1 cellular context compared by ENCODE assay signal in the genomic region with DNA sequence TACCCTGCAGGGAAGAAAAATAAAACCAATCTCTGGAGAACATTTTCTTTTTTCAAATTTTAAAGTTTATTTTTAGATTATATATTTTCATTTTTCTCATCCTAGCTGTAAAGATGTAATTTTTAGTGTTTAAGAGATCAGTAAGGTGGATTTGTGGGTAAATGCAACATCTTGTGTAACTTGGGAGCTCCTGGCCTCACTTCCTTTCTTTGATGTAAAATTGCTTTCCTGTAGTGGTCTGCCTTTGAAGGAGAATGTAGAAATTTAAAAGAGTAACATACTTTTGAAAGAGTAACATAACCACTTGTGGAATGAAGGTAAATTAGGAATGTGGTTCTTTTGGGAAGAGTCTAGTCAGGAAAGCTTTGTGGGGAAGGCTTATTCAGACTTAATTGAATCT.
TF ChIP-seq lines count a peak whose summit lies in the region.

No MANE protein-coding gene starts in this region.

TF ChIP-seq in WTC11, 78 proteins besides CTCF, POLR2A, EP300 and RAD21 (continued from another document):
- TF ChIP-seq ZSCAN18 (CRISPR knock-in tag; IDR thresholded peaks at IDR 0.05), result no peak
- TF ChIP-seq, protein P1, sequence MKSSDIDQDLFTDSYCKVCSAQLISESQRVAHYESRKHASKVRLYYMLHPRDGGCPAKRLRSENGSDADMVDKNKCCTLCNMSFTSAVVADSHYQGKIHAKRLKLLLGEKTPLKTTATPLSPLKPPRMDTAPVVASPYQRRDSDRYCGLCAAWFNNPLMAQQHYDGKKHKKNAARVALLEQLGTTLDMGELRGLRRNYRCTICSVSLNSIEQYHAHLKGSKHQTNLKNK (CRISPR knock-in tag; IDR thresholded peaks at IDR 0.05), result no peak
- no peak for TF ChIP-seq STAT6 (CRISPR knock-in tag; conservative IDR thresholded peaks at IDR 0.05; ENCODE audit: low read depth)
